Comparison of ENCODE assay signal across 8 cellular contexts in genomic region chr20:43925786-43926185, GRCh38. TPM values are rescaled to one million over a fixed set of nuclear protein-coding genes. Genes with fewer than 3 reads are reported as not detected.
DNase-seq lines count a peak whose midpoint lies in the region; ATAC-seq and TF ChIP-seq lines count a peak whose summit lies in the region.

No MANE protein-coding gene starts in this region.

- H3K27me3 Mint-ChIP-seq in activated T-helper 17 cell treated with anti-CD3 and anti-CD28 coated beads, Interleukin-2, amount 50 U/mL, for 72 hours, result peaks cover 38% of the 10 kb centered on the region
- H3K27me3 Mint-ChIP-seq in naive thymus-derived CD4-positive, alpha-beta T cell, result peaks cover 0 to 62% (median 9%) of the 10 kb centered on the region in 5 donors

- no peaks in the 10 kb centered on the region for H3K27me3 ChIP-seq in naive thymus-derived CD4-positive, alpha-beta T cell (ENCODE audit: control insufficient read depth in 2 of 2, insufficient read depth in 2 of 2, low read length in 2 of 2)

- DNase-seq in NOMO-1 treated with DMSO at 0.1 percent for 48 hours (lab: John Stamatoyannopoulos, UW; ENCODE audit: unreplicated experiment), result peak; percentile 17
- no peak for DNase-seq in NOMO-1 treated with dmso at 0.1 percent for 144 hours (lab: John Stamatoyannopoulos, UW; ENCODE audit: unreplicated experiment)
- peak; percentile 71 for DNase-seq in NB4 (ENCODE audit: low read depth)
- peak in 6 of 9 donors; percentile 32 to 52 (median 40) for DNase-seq in naive thymus-derived CD4-positive, alpha-beta T cell
- DNase-seq in mucosa of gallbladder (ENCODE audit: low spot score), result no peak

- no peaks in the 10 kb centered on the region for H3K9me3 Mint-ChIP-seq in activated T-helper 17 cell treated with anti-CD3 and anti-CD28 coated beads, Interleukin-2, amount 50 U/mL, for 72 hours
- H3K9me3 Mint-ChIP-seq in naive thymus-derived CD4-positive, alpha-beta T cell, result no peaks in the 10 kb centered on the region

- peak; percentile 24 for TF ChIP-seq CTCF in NB4 (IDR thresholded peaks at IDR 0.05; ENCODE audit: low read depth, low read length)

- H3K9me3 ChIP-seq in naive thymus-derived CD4-positive, alpha-beta T cell (ENCODE audit: control insufficient read depth in 2 of 3, low read length in 3 of 3), result no peaks in the 10 kb centered on the region

- POLR2A ChIA-PET in naive thymus-derived CD4-positive, alpha-beta T cell (lab: Charles Lee), result interaction anchor here (0.8 to 2.0 kb wide), 4 partner anchors 11 to 1411 kb away, joined by 3 to 9 read pairs (median 4); no protein-coding TSS in a partner anchor

- no peak overlapping the region for H3K27ac Mint-ChIP-seq in activated T-helper 17 cell treated with anti-CD3 and anti-CD28 coated beads, Interleukin-2, amount 50 U/mL, for 72 hours
- H3K27ac Mint-ChIP-seq in naive thymus-derived CD4-positive, alpha-beta T cell, result peak overlapping the region in 7 of 9 donors; percentile 48 to 87 (median 71)

- H3K36me3 Mint-ChIP-seq in activated T-helper 17 cell treated with anti-CD3 and anti-CD28 coated beads, Interleukin-2, amount 50 U/mL, for 72 hours (ENCODE audit: low read depth), result no peaks in the 10 kb centered on the region
- H3K36me3 Mint-ChIP-seq in naive thymus-derived CD4-positive, alpha-beta T cell, result peaks cover 0 to 2% (median 0%) of the 10 kb centered on the region in 5 donors

- H3K4me1 Mint-ChIP-seq in activated T-helper 17 cell treated with anti-CD3 and anti-CD28 coated beads, Interleukin-2, amount 50 U/mL, for 72 hours, result peaks cover 24% of the 10 kb centered on the region
- peaks cover 34 to 84% (median 68%) of the 10 kb centered on the region in 7 donors for H3K4me1 Mint-ChIP-seq in naive thymus-derived CD4-positive, alpha-beta T cell

- no peak for ATAC-seq in activated T-helper 17 cell treated with anti-CD3 and anti-CD28 coated beads, Interleukin-2, amount 50 U/mL, for 72 hours (replicated peaks)
- ATAC-seq in naive thymus-derived CD4-positive, alpha-beta T cell, result peak; percentile 69
- ATAC-seq in HG02970 (IDR thresholded peaks at IDR 0.05; ENCODE audit: low FRiP score, unreplicated experiment), result no peak
- no peak for ATAC-seq in GM19395 (IDR thresholded peaks at IDR 0.05; ENCODE audit: unreplicated experiment)

- H3K4me3 ChIP-seq in NB4 (ENCODE audit: low read depth, low read length), result no peak overlapping the region
- no peak overlapping the region for H3K4me3 ChIP-seq in naive thymus-derived CD4-positive, alpha-beta T cell (ENCODE audit: low read length)

- peaks cover 20 to 39% of the 10 kb centered on the region in 2 donors for H3K4me1 ChIP-seq in naive thymus-derived CD4-positive, alpha-beta T cell (ENCODE audit: control insufficient read depth in 2 of 2, insufficient read depth in 2 of 2, low read length in 2 of 2)

- no peak for TF ChIP-seq POLR2A in NB4 (IDR thresholded peaks at IDR 0.05; ENCODE audit: extremely low read depth, insufficient read length)

- intact Hi-C loops in naive thymus-derived CD4-positive, alpha-beta T cell (cut with micrococcal nuclease), result loop anchor here (1.0 to 10.0 kb wide), 7 partner anchors 17 to 471 kb away; partner anchors contain the start of gene SRSF6 (in 1 of the 2)

- no peaks in the 10 kb centered on the region for H3K36me3 ChIP-seq in naive thymus-derived CD4-positive, alpha-beta T cell (ENCODE audit: control insufficient read depth in 2 of 3, insufficient read depth in 3 of 3, low read length in 3 of 3)

- no peak overlapping the region for H3K27ac ChIP-seq in naive thymus-derived CD4-positive, alpha-beta T cell (ENCODE audit: low read depth, low read length)

- H3K4me3 Mint-ChIP-seq in activated T-helper 17 cell treated with anti-CD3 and anti-CD28 coated beads, Interleukin-2, amount 50 U/mL, for 72 hours, result peak overlapping the region; percentile 33
- peak overlapping the region; percentile 38 to 82 (median 73) for H3K4me3 Mint-ChIP-seq in naive thymus-derived CD4-positive, alpha-beta T cell

- CTCF ChIA-PET in naive thymus-derived CD4-positive, alpha-beta T cell (lab: Charles Lee), result interaction anchor here (0.7 to 1.7 kb wide), 5 partner anchors 17 to 133 kb away, joined by 3 to 6 read pairs (median 4); no protein-coding TSS in a partner anchor

RNA-seq across cellular contexts. Expression of gene TOX2, which starts 11.1 kb away (rescaled TPM):
- total RNA-seq in activated T-helper 17 cell treated with anti-CD3 and anti-CD28 coated beads, Interleukin-2, amount 50 U/mL, for 72 hours, result 1 to 10 TPM; 1.1 to 3.5 TPM
- total RNA-seq in naive thymus-derived CD4-positive, alpha-beta T cell, result 1 to 10 TPM in 2 of 5 experiments, under 1 TPM in 3; 0.22 to 7.1 (median 0.96) TPM
- 1 to 10 TPM; 1.6 to 4.0 TPM for polyA plus RNA-seq in naive thymus-derived CD4-positive, alpha-beta T cell
- total RNA-seq in mucosa of gallbladder, result 4.5 TPM

Comparison
In these comparisons a context has a peak if more than half of its experiments do, and no peak if none do; other contexts are left out.
1. DNase-seq: peak in NOMO-1 treated with DMSO at 0.1 percent for 48 hours (single experiment), NB4 (single experiment) and naive thymus-derived CD4-positive, alpha-beta T cell (6 of 9); none in NOMO-1 treated with dmso at 0.1 percent for 144 hours (single experiment) and mucosa of gallbladder (single experiment).